In genomic region chr3:23518441-23518840, GRCh38 we compare ENCODE assay signal across 19 cellular contexts.
"Had no signal": no experiment of that assay in that cellular context is flagged by ENCODE, and none has a peak within 500 bp of the region (broad histone marks: within the 10 kb centered on the region; RNA-seq: fewer than 3 reads in every experiment).

No MANE protein-coding gene starts in this region.

- ATAC-seq: activated T-cell treated with anti-CD3 and anti-CD28 coated beads, Interleukin-2, amount 50 U/mL, for 72 hours; psoas muscle; right cardiac atrium had no signal

- H3K27ac ChIP-seq: ascending aorta, esophagus muscularis mucosa, lower lobe of right lung, psoas muscle, tibial nerve, uterus, WERI-Rb-1 had no signal

- H3K4me3 Mint-ChIP-seq: activated T-cell treated with anti-CD3 and anti-CD28 coated beads, Interleukin-2, amount 50 U/mL, for 72 hours; central memory CD8-positive, alpha-beta T cell; stimulated activated naive CD8-positive, alpha-beta T cell treated with anti-CD3 and anti-CD28 coated beads, Interleukin-15, Interleukin-2, amounts not matched to agents 100 ng/mL and 50 ng/mL, for 24 hours had no signal

- H3K27me3 Mint-ChIP-seq: stimulated activated naive CD8-positive, alpha-beta T cell treated with anti-CD3 and anti-CD28 coated beads, Interleukin-15, Interleukin-2, amounts not matched to agents 100 ng/mL and 50 ng/mL, for 24 hours had no signal

- DNase-seq: activated CD4-positive, alpha-beta T cell treated with anti-CD3 and anti-CD28 coated beads, Interleukin-2, amount 50 U/mL, for 4 hours; activated effector memory CD4-positive, alpha-beta T cell treated with anti-CD3 and anti-CD28 coated beads, Interleukin-2, amount 50 U/mL, for 16 hours; activated naive CD4-positive, alpha-beta T cell treated with anti-CD3 and anti-CD28 coated beads, Interleukin-2, amount 50 U/mL, for 16 hours; activated T-cell treated with anti-CD3 and anti-CD28 coated beads, Interleukin-2, amount 50 U/mL, for 72 hours; effector CD4-positive, alpha-beta T cell; islet precursor cell; lower lobe of right lung; midbrain; psoas muscle; right cardiac atrium; stimulated activated CD4-positive, alpha-beta T cell treated with anti-CD3 and anti-CD28 coated beads, Interleukin-2, amount 100 ng/mL, for 24 hours; T-helper 2 cell; uterus; WERI-Rb-1 had no signal

- H3K4me1 ChIP-seq: ascending aorta, uterus had no signal

- H3K36me3 ChIP-seq: ascending aorta, esophagus muscularis mucosa, lower lobe of right lung, tibial nerve, uterus, WERI-Rb-1 had no signal

- H3K27ac Mint-ChIP-seq: activated T-cell treated with anti-CD3 and anti-CD28 coated beads, Interleukin-2, amount 50 U/mL, for 72 hours had no signal

- H3K4me1 Mint-ChIP-seq: central memory CD8-positive, alpha-beta T cell had no signal

- H3K4me3 ChIP-seq: ascending aorta, esophagus muscularis mucosa, lower lobe of right lung, psoas muscle, tibial nerve, uterus had no signal

- H3K27me3 ChIP-seq: ascending aorta, esophagus muscularis mucosa, tibial nerve, uterus had no signal

- H3K9me3 Mint-ChIP-seq: activated T-cell treated with anti-CD3 and anti-CD28 coated beads, Interleukin-2, amount 50 U/mL, for 72 hours; central memory CD8-positive, alpha-beta T cell; stimulated activated naive CD8-positive, alpha-beta T cell treated with anti-CD3 and anti-CD28 coated beads, Interleukin-15, Interleukin-2, amounts not matched to agents 100 ng/mL and 50 ng/mL, for 24 hours had no signal

- H3K9me3 ChIP-seq: ascending aorta, esophagus muscularis mucosa, lower lobe of right lung, psoas muscle, tibial nerve, uterus had no signal
